ENCODE assay signal across 8 cellular contexts in the genomic region with DNA sequence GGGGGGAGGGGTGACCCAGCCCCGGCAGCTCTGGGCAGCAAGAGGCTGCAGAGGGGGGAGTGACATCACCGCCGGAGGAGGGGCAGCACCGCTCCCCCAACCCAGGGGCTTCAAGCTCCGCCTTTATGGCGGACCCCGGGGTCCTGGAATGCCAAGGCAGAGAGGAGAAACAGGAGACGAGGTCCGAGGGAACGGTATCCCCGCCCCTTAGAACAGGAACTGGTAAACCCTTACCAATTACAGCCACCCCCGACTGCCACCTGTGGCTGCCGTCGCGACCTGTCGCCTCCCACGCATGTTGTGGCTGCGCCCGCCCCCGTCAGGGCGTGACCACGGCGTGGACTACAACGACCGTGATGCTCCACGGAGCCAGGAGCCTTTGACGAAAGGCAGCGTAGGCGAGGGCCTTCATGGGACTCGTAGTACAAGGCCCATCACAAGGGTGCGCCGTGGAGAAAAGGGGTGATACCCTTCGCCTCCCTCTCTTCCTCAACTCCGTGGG. TPM values are rescaled to one million over a fixed set of nuclear protein-coding genes. Genes with fewer than 3 reads are reported as not detected.
DNase-seq lines count a peak whose midpoint lies in the region; FAIRE-seq and TF ChIP-seq lines count a peak whose summit lies in the region.

No MANE protein-coding gene starts in this region.

- peaks cover 18% of the 10 kb centered on the region for H3K27me3 Mint-ChIP-seq in H9 (ENCODE audit: low read depth)

- H3K23me2 ChIP-seq in H9 (ENCODE audit: insufficient read length, low read depth, low read length, poor library complexity, severe bottlenecking): peaks cover 26% of the 10 kb centered on the region

- H2BK12ac ChIP-seq in H9 (ENCODE audit: insufficient read length, low read depth, low read length): no peak overlapping the region

- no peak overlapping the region for H3K56ac ChIP-seq in H9 (ENCODE audit: insufficient read length, low read depth, low read length)

- peaks cover under 1% of the 10 kb centered on the region; the same call in 1 of the 2 replicates for H3K36me3 ChIP-seq in WERI-Rb-1
- H3K36me3 ChIP-seq in bronchial epithelial cell (ENCODE audit: control insufficient read depth, insufficient read depth, low read length): no peaks in the 10 kb centered on the region
- peaks cover 0 to 40% (median 2%) of the 10 kb centered on the region in 6 donors for H3K36me3 ChIP-seq in spleen

- peak overlapping the region; percentile 89 to 94 for H3K4me3 Mint-ChIP-seq in H9

- no peak overlapping the region for H2BK15ac ChIP-seq in H9 (ENCODE audit: low read depth, low read length)

- peaks cover 3 to 10% (median 10%) of the 10 kb centered on the region in 3 experiments for H3K36me3 Mint-ChIP-seq in H9 (ENCODE audit: insufficient read depth in 1 of 3, low read depth in 3 of 3)

- H3K27ac ChIP-seq in H9 (ENCODE audit: insufficient read length, low read depth, low read length) (no peak overlapping the region), WERI-Rb-1 (peak overlapping the region; percentile 67), spleen (peak overlapping the region; percentile 22 to 87 (median 72))

- FAIRE-seq in bronchial epithelial cell (lab: Jason Lieb, UNC): no peak

- WGBS in H9 (ENCODE audit: extremely low coverage, insufficient read length, low lambda C conversion rate): no CpG with 5 or more reads among the region's 34 CpGs
- WGBS in spleen, 5 donors: 1 to 2% (median 2%) methylated on average over 6 to 34 of the region's 34 CpGs

- intact Hi-C loops in spleen (cut with DNase I; ENCODE audit: low total_unique reads): no loop called here

- peak overlapping the region; percentile 84; the same call in 1 of the 2 replicates for H3K14ac ChIP-seq in H9 (ENCODE audit: insufficient read depth, low read length)

- no peak overlapping the region for H2BK20ac ChIP-seq in H9 (ENCODE audit: low read depth, low read length, poor library complexity, severe bottlenecking)

- H3K18ac ChIP-seq in H9 (ENCODE audit: insufficient read length, low read depth, low read length): no peak overlapping the region

- peak overlapping the region; percentile 95 to 99 (median 98) for H3K27ac Mint-ChIP-seq in H9

- no peak overlapping the region for H2BK120ac ChIP-seq in H9 (ENCODE audit: low read depth, low read length, poor library complexity, severe bottlenecking)

- H2BK5ac ChIP-seq in H9 (ENCODE audit: insufficient read length, low read length): no peak overlapping the region

- no peak for TF ChIP-seq POLR2A in spleen (IDR thresholded peaks at IDR 0.05)

- H3K4me1 Mint-ChIP-seq in H9: peaks cover 34 to 46% of the 10 kb centered on the region in 2 experiments

- H2AFZ ChIP-seq in H9 (ENCODE audit: low read length): no peak overlapping the region

- TF ChIP-seq CTCF in H9 (conservative IDR thresholded peaks at IDR 0.05): no peak
- no peak for TF ChIP-seq CTCF in WERI-Rb-1 (IDR thresholded peaks at IDR 0.05; ENCODE audit: low read depth, low read length)
- no peak for TF ChIP-seq CTCF in bronchial epithelial cell (IDR thresholded peaks at IDR 0.05; ENCODE audit: insufficient read depth, low read length, severe bottlenecking)
- TF ChIP-seq CTCF in spleen (IDR thresholded peaks at IDR 0.05 in 8 of 11, conservative IDR thresholded peaks at IDR 0.05 in 3 of 11): peak in 1 of 11 experiments; percentile 10

- H3T11ph ChIP-seq in H9 (ENCODE audit: low read length): no peak overlapping the region

- H3K9me3 ChIP-seq in H9 (ENCODE audit: control insufficient read depth, low read depth, low read length) (no peaks in the 10 kb centered on the region), WERI-Rb-1 (ENCODE audit: severe bottlenecking) (peaks cover 7% of the 10 kb centered on the region), spleen (peaks cover 0 to 19% (median 0%) of the 10 kb centered on the region in 8 donors)

- no peak overlapping the region for H4K91ac ChIP-seq in H9 (ENCODE audit: insufficient read length, low read depth, low read length)

- H3K4me2 ChIP-seq in H9 (ENCODE audit: insufficient read depth, insufficient read length, low read length): peak overlapping the region; percentile 77

- H3K4me1 ChIP-seq in H9 (ENCODE audit: insufficient read depth, low read length): peaks cover 4% of the 10 kb centered on the region; the same call in 1 of the 2 replicates
- peaks cover 0 to 87% (median 51%) of the 10 kb centered on the region in 6 donors for H3K4me1 ChIP-seq in spleen

- H3K9ac ChIP-seq in H9 (ENCODE audit: extremely low read depth, insufficient read length, low read length): no peak overlapping the region

- H2AK5ac ChIP-seq in H9 (ENCODE audit: insufficient read length, low read length): no peak overlapping the region

- H4K5ac ChIP-seq in H9 (ENCODE audit: insufficient read length, low read depth, low read length): no peak overlapping the region

- peaks cover 3 to 12% of the 10 kb centered on the region in 2 experiments; a peak in 4 of 5 replicates for H3K9me3 Mint-ChIP-seq in H9

- H3K79me2 ChIP-seq in H9 (ENCODE audit: insufficient read depth, low read length): no peaks in the 10 kb centered on the region

- H4K8ac ChIP-seq in H9 (replicated peaks; ENCODE audit: insufficient read length, low read depth, low read length): no peak overlapping the region

- H4K20me1 ChIP-seq in H9 (ENCODE audit: control insufficient read depth, insufficient read depth, insufficient read length): no peaks in the 10 kb centered on the region

- H3K4me3 ChIP-seq in WERI-Rb-1 (ENCODE audit: low read depth, low read length) (peak overlapping the region; percentile 58), bronchial epithelial cell (ENCODE audit: low read depth, low read length) (peak overlapping the region; percentile 49), spleen (peak overlapping the region; percentile 22 to 75 (median 34))

- no peak overlapping the region for H3K23ac ChIP-seq in H9 (ENCODE audit: insufficient read length, low read depth, low read length)

- DNase-seq in ELR (ENCODE audit: low read depth) (peak; percentile 46), H9 (peak; percentile 96), NCI-H1105 (lab: John Stamatoyannopoulos, UW) (peak; percentile 93), WERI-Rb-1 (peak; percentile 91), bronchial epithelial cell (ENCODE audit: low read depth) (peak; percentile 69), iris pigment epithelial cell (ENCODE audit: low read depth) (peak; percentile 89), spleen (peak; percentile 96), HuH-7.5 (ENCODE audit: low spot score) (no peak)

- H3K27me3 ChIP-seq in H9 (ENCODE audit: insufficient read depth, low read length): no peaks in the 10 kb centered on the region; the same call in 1 of the 2 replicates
- no peaks in the 10 kb centered on the region for H3K27me3 ChIP-seq in WERI-Rb-1 (ENCODE audit: insufficient read depth, low read depth, severe bottlenecking)
- peaks cover 24% of the 10 kb centered on the region for H3K27me3 ChIP-seq in bronchial epithelial cell (ENCODE audit: control insufficient read depth, insufficient read depth, low read length)
- H3K27me3 ChIP-seq in spleen (replicated peaks in 1 of 7): peaks cover 0 to 69% (median 32%) of the 10 kb centered on the region in 7 donors

- no peaks in the 10 kb centered on the region for H3K79me1 ChIP-seq in H9 (ENCODE audit: insufficient read depth, low read depth, low read length, poor library complexity, severe bottlenecking)

- H3K4ac ChIP-seq in H9 (ENCODE audit: low read depth, low read length): no peak overlapping the region

RNA-seq across cellular contexts. Expression of a gene that starts 4.1 kb away (rescaled TPM):
- 15.2 and 17.3 TPM in 2 replicates for total RNA-seq in H9 (2021)
- 0.13 TPM in 1 of 2 replicates, not detected in the other for total RNA-seq in bronchial epithelial cell
- 10 to 100 TPM in 2 of 7 donors, 1 to 10 TPM in 5; 2.6 to 20.8 (median 7.1) TPM for total RNA-seq in spleen
- polyA plus RNA-seq in spleen: 1 to 10 TPM in 1 of 3 donors, under 1 TPM in 2; 0.72 to 2.6 (median 0.74) TPM

RNA-seq across cellular contexts. Expression of a gene that starts 32.2 kb away (rescaled TPM):
- 0.33 and 0.44 TPM in 2 replicates for total RNA-seq in H9 (2021)
- total RNA-seq in bronchial epithelial cell: 0.26 TPM in 2 replicates
- 1 to 10 TPM; 1.5 to 3.4 (median 2.3) TPM for total RNA-seq in spleen
- polyA plus RNA-seq in spleen: 1 to 10 TPM; 4.5 to 6.4 (median 5.0) TPM

RNA-seq across cellular contexts. Expression of a gene that starts 43.0 kb away (rescaled TPM):
- total RNA-seq in H9 (2021) (33.2 and 35.8 TPM in 2 replicates), bronchial epithelial cell (44.2 and 71.9 TPM in 2 replicates), spleen (10 to 100 TPM; 59.9 to 96.0 (median 84.8) TPM)
- 10 to 100 TPM; 53.1 to 75.5 (median 55.8) TPM for polyA plus RNA-seq in spleen

RNA-seq across cellular contexts. Expression of a gene that starts 50.9 kb away (rescaled TPM):
- 165 and 178 TPM in 2 replicates for total RNA-seq in H9 (2021)
- total RNA-seq in bronchial epithelial cell: 22.5 and 28.4 TPM in 2 replicates
- 10 to 100 TPM; 26.5 to 39.9 (median 28.2) TPM for total RNA-seq in spleen
- polyA plus RNA-seq in spleen: 10 to 100 TPM; 50.9 to 66.6 (median 66.5) TPM
